Comparison of ENCODE assay signal across 12 cellular contexts in the genomic region with DNA sequence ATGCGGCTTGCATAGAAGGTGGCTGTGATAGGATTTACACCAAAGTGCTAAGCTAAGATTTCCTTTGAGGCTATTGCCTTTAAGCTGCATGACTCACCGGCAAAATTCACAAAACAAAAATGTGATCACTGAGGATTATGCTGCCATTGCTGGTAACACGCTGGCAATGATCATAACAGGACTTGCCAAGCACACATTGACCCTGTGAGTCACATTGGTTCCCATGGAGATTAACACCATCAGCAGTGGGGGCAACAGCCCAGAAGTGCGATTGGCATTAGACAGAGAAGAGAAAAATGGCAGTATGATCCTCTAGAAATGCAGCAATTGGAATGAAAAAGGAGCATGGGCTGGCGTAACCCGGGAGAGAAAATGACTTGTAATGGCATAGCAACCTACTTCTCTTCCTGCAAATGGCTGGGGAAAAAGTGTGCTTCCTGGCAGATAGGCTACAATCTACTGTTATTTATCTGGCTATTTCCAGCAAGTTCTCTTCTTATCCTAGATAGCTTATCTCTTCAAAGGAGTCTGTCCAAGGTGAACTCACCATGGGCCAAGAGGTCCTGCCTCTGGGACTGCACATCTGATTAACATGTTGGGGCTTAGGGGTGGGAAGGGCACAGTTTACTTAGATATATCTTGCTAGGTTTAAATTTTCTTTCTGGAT.
DNase-seq lines count a peak whose midpoint lies in the region; ATAC-seq, FAIRE-seq and TF ChIP-seq lines count a peak whose summit lies in the region.
"Had no signal": no experiment of that assay in that cellular context is flagged by ENCODE, and none has a peak within 500 bp of the region (broad histone marks: within the 10 kb centered on the region; RNA-seq: fewer than 3 reads in every experiment).

No MANE protein-coding gene starts in this region.

- H3K9me3 ChIP-seq in left lung (no peaks in the 10 kb centered on the region), sigmoid colon (no peaks in the 10 kb centered on the region)

- WGBS in sigmoid colon, 2 donors: 71 to 77% methylated on average over 6 of the region's 6 CpGs

- no peak for FAIRE-seq in GM12891 (lab: Jason Lieb, UNC)

- H3K27me3 ChIP-seq in left lung: no peaks in the 10 kb centered on the region
- no peaks in the 10 kb centered on the region for H3K27me3 ChIP-seq in sigmoid colon

- ATAC-seq in left lung (peak; percentile 54), HG03196 (IDR thresholded peaks at IDR 0.05; ENCODE audit: unreplicated experiment) (no peak), HG02981 (IDR thresholded peaks at IDR 0.05; ENCODE audit: unreplicated experiment) (no peak)

- no peaks in the 10 kb centered on the region for H3K4me1 ChIP-seq in left lung
- no peaks in the 10 kb centered on the region for H3K4me1 ChIP-seq in sigmoid colon

- no peak for TF ChIP-seq CTCF in HFF-Myc (IDR thresholded peaks at IDR 0.05; ENCODE audit: low read depth, low read length, missing control alignments)
- TF ChIP-seq CTCF in astrocyte of the spinal cord (IDR thresholded peaks at IDR 0.05; ENCODE audit: low read depth, low read length): no peak
- TF ChIP-seq CTCF in left lung (IDR thresholded peaks at IDR 0.05): no peak
- TF ChIP-seq CTCF in sigmoid colon (IDR thresholded peaks at IDR 0.05): no peak

- no peak for TF ChIP-seq EP300 in sigmoid colon (IDR thresholded peaks at IDR 0.05)

- H3K27ac ChIP-seq in left lung (no peak overlapping the region), sigmoid colon (peak overlapping the region in 1 of 4 donors; percentile 20)
- H3K27ac ChIP-seq: VCaP had no signal

- TF ChIP-seq POLR2A in sigmoid colon (IDR thresholded peaks at IDR 0.05): no peak
- no peak for TF ChIP-seq POLR2A in GM12891 (IDR thresholded peaks at IDR 0.05; ENCODE audit: low read depth, low read length)

- no peaks in the 10 kb centered on the region for H3K36me3 ChIP-seq in left lung
- H3K36me3 ChIP-seq in sigmoid colon: no peaks in the 10 kb centered on the region

- no peak overlapping the region for H3K4me3 ChIP-seq in HFF-Myc (replicated peaks; ENCODE audit: low read depth, low read length)
- no peak overlapping the region for H3K4me3 ChIP-seq in astrocyte of the spinal cord (ENCODE audit: low read depth, low read length)
- H3K4me3 ChIP-seq in left lung: no peak overlapping the region
- H3K4me3 ChIP-seq in sigmoid colon: no peak overlapping the region

- in situ Hi-C loops in ACHN (cut with HindIII; ENCODE audit: low pct_ligation_motif_present, low pct_unique_long_range_greater_than_20kb, low sequenced_read_pairs): no loop called here
- in situ Hi-C loops in astrocyte of the spinal cord (cut with HindIII; ENCODE audit: low sequenced_read_pairs): no loop called here

- peak; percentile 16 for DNase-seq in ACHN
- DNase-seq in HFF-Myc (ENCODE audit: extremely low read depth, low read depth): peak; percentile 1
- DNase-seq in astrocyte of the spinal cord (ENCODE audit: low read depth, low spot score): peak; percentile 95
- no peak for DNase-seq in left lung
- DNase-seq in sigmoid colon: no peak
- no peak for DNase-seq in GM12891 (ENCODE audit: insufficient read length, low spot score)
- DNase-seq: CD4-positive, alpha-beta T cell; naive B cell; NCI-H774 had no signal

- intact Hi-C loops in left lung (cut with DNase I) (no loop called here), sigmoid colon (cut with DNase I) (no loop called here)

TF ChIP-seq in GM12891, 5 proteins besides CTCF, POLR2A, EP300 and RAD21:
- TF ChIP-seq POLR2AphosphoS5 (IDR thresholded peaks at IDR 0.05; ENCODE audit: low read depth, low read length): no peak
- no peak for TF ChIP-seq POU2F2 (IDR thresholded peaks at IDR 0.05; ENCODE audit: low read depth, low read length)
- TF ChIP-seq TAF1 (IDR thresholded peaks at IDR 0.05; ENCODE audit: low read depth, low read length): no peak
- no peak for TF ChIP-seq SPI1 (IDR thresholded peaks at IDR 0.05; ENCODE audit: low read depth, low read length)
- TF ChIP-seq PAX5 (IDR thresholded peaks at IDR 0.05; ENCODE audit: insufficient read depth, low read length, severe bottlenecking): no peak

Comparison
In these comparisons a context has a peak if more than half of its experiments do, and no peak if none do; other contexts are left out.
1. DNase-seq: peak in ACHN (single experiment), HFF-Myc (single experiment) and astrocyte of the spinal cord (single experiment); none in left lung (0 of 2), sigmoid colon (single experiment) and GM12891 (single experiment).